15 cellular contexts compared by ENCODE assay signal in the genomic region with DNA sequence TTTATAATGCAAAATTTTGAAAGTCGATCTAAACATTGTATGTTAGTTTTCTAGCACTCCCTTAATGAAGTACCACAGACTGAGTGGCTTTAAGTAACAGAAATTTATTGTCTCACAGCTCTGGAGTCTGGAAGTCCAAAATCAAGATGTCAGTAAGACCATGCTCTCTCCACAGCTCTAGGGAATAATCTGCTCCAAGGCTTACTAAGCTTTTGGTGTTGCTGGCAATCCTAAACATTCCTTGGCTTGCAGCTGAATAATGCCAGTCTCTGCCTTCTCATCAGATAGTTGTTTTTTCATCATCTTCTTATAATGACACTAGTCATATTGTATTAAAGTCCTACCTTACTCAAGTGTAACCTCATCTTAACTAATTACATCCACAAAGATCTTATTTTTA.
DNase-seq lines count a peak whose midpoint lies in the region; TF ChIP-seq lines count a peak whose summit lies in the region.
"Had no signal": no experiment of that assay in that cellular context is flagged by ENCODE, and none has a peak within 500 bp of the region (broad histone marks: within the 10 kb centered on the region; RNA-seq: fewer than 3 reads in every experiment).

No MANE protein-coding gene starts in this region.

- H3K27me3 ChIP-seq in dorsolateral prefrontal cortex = peaks cover 0 to 3% (median 0%) of the 10 kb centered on the region in 45 donors

- intact Hi-C loops in dorsolateral prefrontal cortex (cut with DNase I) = no loop called here

- no peak overlapping the region for H3K27ac ChIP-seq in dorsolateral prefrontal cortex
- H3K27ac ChIP-seq: C4-2B had no signal

- H3K4me3 ChIP-seq in AG10803 (ENCODE audit: low read length) (no peak overlapping the region), choroid plexus epithelial cell (ENCODE audit: low read depth, low read length) (no peak overlapping the region), dorsolateral prefrontal cortex (no peak overlapping the region)

- peak; percentile 15 for DNase-seq in AG10803 (ENCODE audit: low read depth)
- DNase-seq in NCI-H226 = peak; percentile 37
- DNase-seq in choroid plexus epithelial cell (ENCODE audit: low read depth) = peak; percentile 6
- DNase-seq in foreskin melanocyte = peak; percentile 42
- no peak for DNase-seq in GDM1 (lab: John Stamatoyannopoulos, UW)
- DNase-seq in stimulated activated naive CD4-positive, alpha-beta T cell treated with Interleukin-2 at 50 U/mL for 16 hours (lab: John Stamatoyannopoulos, UW) = no peak
- no peak for DNase-seq in dorsolateral prefrontal cortex
- no peak for DNase-seq in activated CD4-positive, CD25-positive, alpha-beta regulatory T cell (lab: John Stamatoyannopoulos, UW)
- DNase-seq: COR-L47, DMS153, H7, NCI-H1417, NCI-H1930, NCI-H2171 had no signal

- TF ChIP-seq CTCF in AG10803 (conservative IDR thresholded peaks at IDR 0.05; ENCODE audit: low read length) = no peak
- TF ChIP-seq CTCF in choroid plexus epithelial cell (conservative IDR thresholded peaks at IDR 0.05; ENCODE audit: low read depth, low read length) = no peak
- no peak for TF ChIP-seq CTCF in dorsolateral prefrontal cortex (IDR thresholded peaks at IDR 0.05 in 54 of 56, conservative IDR thresholded peaks at IDR 0.05 in 2 of 56; ENCODE audit: low read depth in 1 of 56, partially characterized antibody in 56 of 56)

Comparison
In these comparisons a context has a peak if more than half of its experiments do, and no peak if none do; other contexts are left out.
1. DNase-seq: peak in AG10803 (single experiment), NCI-H226 (single experiment), choroid plexus epithelial cell (single experiment) and foreskin melanocyte (single experiment); none in GDM1 (single experiment), stimulated activated naive CD4-positive, alpha-beta T cell treated with Interleukin-2 at 50 U/mL for 16 hours (single experiment), dorsolateral prefrontal cortex (0 of 10) and activated CD4-positive, CD25-positive, alpha-beta regulatory T cell (0 of 4).